18 cellular contexts compared by ENCODE assay signal in the genomic region with DNA sequence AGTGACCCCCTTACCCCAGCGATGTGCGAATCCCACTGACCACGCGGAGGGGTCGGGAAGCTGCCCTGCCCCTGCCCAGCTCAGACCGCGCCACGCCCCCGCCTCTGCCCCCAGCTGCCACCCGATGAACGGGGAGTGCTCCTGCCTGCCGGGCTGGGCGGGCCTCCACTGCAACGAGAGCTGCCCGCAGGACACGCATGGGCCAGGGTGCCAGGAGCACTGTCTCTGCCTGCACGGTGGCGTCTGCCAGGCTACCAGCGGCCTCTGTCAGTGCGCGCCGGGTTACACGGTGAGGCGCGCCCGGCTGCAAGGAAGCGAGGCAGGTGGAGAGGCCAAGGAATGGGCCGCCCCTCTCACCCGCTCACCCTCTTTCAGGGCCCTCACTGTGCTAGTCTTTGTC. TPM values are rescaled to one million over a fixed set of nuclear protein-coding genes. Genes with fewer than 3 reads are reported as not detected.
"Had no signal": no experiment of that assay in that cellular context is flagged by ENCODE, and none has a peak within 500 bp of the region (broad histone marks: within the 10 kb centered on the region; RNA-seq: fewer than 3 reads in every experiment).

No MANE protein-coding gene starts in this region.

- H3K9me3 ChIP-seq: body of pancreas, gastroesophageal sphincter, heart right ventricle, transverse colon had no signal

- H3K27ac ChIP-seq: body of pancreas, gastroesophageal sphincter, heart right ventricle, transverse colon had no signal

- DNase-seq: activated CD4-positive, alpha-beta T cell treated with anti-CD3 and anti-CD28 coated beads, Interleukin-2, amount 50 U/mL, for 1 hour; activated CD8-positive, alpha-beta memory T cell treated with anti-CD3 and anti-CD28 coated beads for 24 hours; activated gamma-delta T cell treated with Interleukin-2 at 50 U/mL for 16 hours; amniotic stem cell; central memory CD4-positive, alpha-beta T cell; cortex of kidney; effector memory CD8-positive, alpha-beta T cell; erythroblast; heart right ventricle; naive thymus-derived CD8-positive, alpha-beta T cell; stimulated activated naive B cell treated with anti-CD40 and anti-IgM and Interleukin-4, amounts not matched to agents 10 μg/mL and 1 μg/mL and 100 μg/mL, for 72 hours; substantia nigra; T-helper 9 cell; transverse colon had no signal

- H3K27me3 ChIP-seq: body of pancreas had no signal

- H3K4me3 ChIP-seq: gastroesophageal sphincter, heart right ventricle had no signal

- ATAC-seq: activated CD4-positive, CD25-positive, alpha-beta regulatory T cell treated with anti-CD3 and anti-CD28 coated beads, Interleukin-2, amount 50 U/mL, for 24 hours; effector memory CD8-positive, alpha-beta T cell; gastroesophageal sphincter; naive thymus-derived CD8-positive, alpha-beta T cell; stimulated activated naive B cell treated with anti-CD40 and anti-IgM and Interleukin-4, amounts not matched to agents 10 μg/mL and 1 μg/mL and 100 μg/mL, for 72 hours had no signal

- H3K36me3 ChIP-seq: transverse colon had no signal

RNA-seq across cellular contexts. Expression of gene LRRC71, which starts 11.9 kb away (rescaled TPM):
- total RNA-seq: body of pancreas; liver; naive thymus-derived CD8-positive, alpha-beta T cell had no signal

RNA-seq across cellular contexts. Expression of gene NTRK1, which starts 47.9 kb away (rescaled TPM):
- total RNA-seq: naive thymus-derived CD8-positive, alpha-beta T cell had no signal

RNA-seq across cellular contexts. Expression of gene INSRR, which starts 49.6 kb away (rescaled TPM):
- total RNA-seq: liver; naive thymus-derived CD8-positive, alpha-beta T cell; transverse colon had no signal
